8 cellular contexts compared by ENCODE assay signal in genomic region chr22:20238567-20239062, GRCh38. TPM values are rescaled to one million over a fixed set of nuclear protein-coding genes. Genes with fewer than 3 reads are reported as not detected.
DNase-seq lines count a peak whose midpoint lies in the region; ATAC-seq and FAIRE-seq lines count a peak whose summit lies in the region.

No MANE protein-coding gene starts in this region.

- ATAC-seq in GM21447 (IDR thresholded peaks at IDR 0.05; ENCODE audit: unreplicated experiment) (peak; percentile 56), GM19324 (IDR thresholded peaks at IDR 0.05; ENCODE audit: low FRiP score, unreplicated experiment) (no peak), HG02642 (IDR thresholded peaks at IDR 0.05; ENCODE audit: poor library complexity, unreplicated experiment) (no peak)

- FAIRE-seq in frontal cortex (lab: Jason Lieb, UNC): no peak

- H3K4me3 ChIP-seq in skin epidermis: no peak overlapping the region

- H3K9me3 Mint-ChIP-seq in activated T-cell treated with anti-CD3 and anti-CD28 coated beads, Interleukin-2, amount 50 U/mL, for 24 hours: no peaks in the 10 kb centered on the region

- peak overlapping the region; percentile 55 for H3K27ac Mint-ChIP-seq in activated T-cell treated with anti-CD3 and anti-CD28 coated beads, Interleukin-2, amount 50 U/mL, for 24 hours

- DNase-seq in COLO829 (ENCODE audit: low spot score) (peak; percentile 14), NCI-H526 (lab: John Stamatoyannopoulos, UW) (peak; percentile 44 to 86), frontal cortex (ENCODE audit: low spot score in 2 of 2) (peak; percentile 67 to 69)
- DNase-seq in activated T-cell treated with anti-CD3 and anti-CD28 coated beads, Interleukin-2, amount 50 U/mL, for 24 hours: peak; percentile 68

- H3K4me3 Mint-ChIP-seq in activated T-cell treated with anti-CD3 and anti-CD28 coated beads, Interleukin-2, amount 50 U/mL, for 24 hours: no peak overlapping the region

- H3K4me1 Mint-ChIP-seq in activated T-cell treated with anti-CD3 and anti-CD28 coated beads, Interleukin-2, amount 50 U/mL, for 24 hours (ENCODE audit: low read depth): peaks cover 30% of the 10 kb centered on the region

- H3K27ac ChIP-seq in skin epidermis: peak overlapping the region in 11 of 21 experiments; percentile 17 to 76 (median 62)

- H3K36me3 Mint-ChIP-seq in activated T-cell treated with anti-CD3 and anti-CD28 coated beads, Interleukin-2, amount 50 U/mL, for 24 hours (ENCODE audit: low read depth): no peaks in the 10 kb centered on the region

- no peaks in the 10 kb centered on the region for H3K27me3 Mint-ChIP-seq in activated T-cell treated with anti-CD3 and anti-CD28 coated beads, Interleukin-2, amount 50 U/mL, for 24 hours

RNA-seq across cellular contexts. Expression of gene RTN4R, which starts 29.5 kb away (rescaled TPM):
- total RNA-seq in frontal cortex: 10.2 TPM

Comparison
In these comparisons a context has a peak if more than half of its experiments do, and no peak if none do; other contexts are left out.
1. DNase-seq: peak in every context shown above with its lines; median percentile 68 in activated T-cell treated with anti-CD3 and anti-CD28 coated beads, Interleukin-2, amount 50 U/mL, for 24 hours; 68 in frontal cortex; 65 in NCI-H526; 14 in COLO829.